In the genomic region with DNA sequence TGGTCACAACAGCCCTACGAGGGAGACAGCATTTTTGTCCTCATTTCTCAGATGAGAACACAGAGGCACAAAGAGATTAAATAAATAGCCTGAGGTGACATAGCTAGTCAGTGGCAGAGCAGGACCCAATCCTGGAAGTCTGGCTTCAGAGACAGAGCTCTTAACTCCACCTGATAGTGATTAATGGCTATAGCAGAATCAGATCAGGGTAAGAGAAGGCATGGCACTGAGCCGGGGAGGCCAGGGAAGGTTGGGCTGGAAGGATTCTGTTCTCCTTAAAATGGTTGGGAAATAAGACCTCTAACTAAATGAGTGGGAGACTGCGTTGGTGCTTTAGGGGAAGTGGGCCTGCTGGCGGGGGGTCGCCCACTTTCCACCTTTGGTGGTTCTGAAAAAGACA, we compare ENCODE assay signal across 16 cellular contexts.
"Had no signal": no experiment of that assay in that cellular context is flagged by ENCODE, and none has a peak within 500 bp of the region (broad histone marks: within the 10 kb centered on the region; RNA-seq: fewer than 3 reads in every experiment).

No MANE protein-coding gene starts in this region.

- H3K4me1 Mint-ChIP-seq: activated CD4-positive, alpha-beta T cell treated with anti-CD3 and anti-CD28 coated beads, Interleukin-2, amount 10 ng/mL, durations not matched to agents 7 days and 5 days had no signal

- H3K27ac Mint-ChIP-seq: activated CD4-positive, alpha-beta T cell treated with anti-CD3 and anti-CD28 coated beads, Interleukin-2, amount 10 ng/mL, durations not matched to agents 7 days and 5 days; activated T-cell treated with anti-CD3 and anti-CD28 coated beads, Interleukin-2, amount 50 U/mL, for 72 hours had no signal

- H3K36me3 Mint-ChIP-seq: activated naive CD4-positive, alpha-beta T cell treated with anti-CD3 and anti-CD28 coated beads, Interleukin-2, amount 50 U/mL, for 72 hours had no signal

- H3K9me3 Mint-ChIP-seq: activated CD4-positive, alpha-beta T cell treated with anti-CD3 and anti-CD28 coated beads, Interleukin-2, amount 10 ng/mL, durations not matched to agents 7 days and 5 days; activated naive CD4-positive, alpha-beta T cell treated with anti-CD3 and anti-CD28 coated beads, Interleukin-2, amount 50 U/mL, for 72 hours; activated T-cell treated with anti-CD3 and anti-CD28 coated beads, Interleukin-2, amount 50 U/mL, for 72 hours; naive B cell had no signal

- H3K27me3 Mint-ChIP-seq: activated CD4-positive, alpha-beta T cell treated with anti-CD3 and anti-CD28 coated beads, Interleukin-2, amount 10 ng/mL, durations not matched to agents 7 days and 5 days; naive B cell had no signal

- H3K4me3 Mint-ChIP-seq: activated CD4-positive, alpha-beta T cell treated with anti-CD3 and anti-CD28 coated beads, Interleukin-2, amount 10 ng/mL, durations not matched to agents 7 days and 5 days; activated T-cell treated with anti-CD3 and anti-CD28 coated beads, Interleukin-2, amount 50 U/mL, for 72 hours; naive B cell had no signal

- H3K27ac ChIP-seq: skin epidermis, transverse colon had no signal

- ATAC-seq: activated naive CD4-positive, alpha-beta T cell treated with anti-CD3 and anti-CD28 coated beads, Interleukin-2, amount 50 U/mL, for 72 hours; activated T-cell treated with anti-CD3 and anti-CD28 coated beads, Interleukin-2, amount 50 U/mL, for 72 hours; esophagus mucosa; left lobe of liver; right cardiac atrium had no signal

- DNase-seq: activated CD4-positive, alpha-beta T cell treated with anti-CD3 and anti-CD28 coated beads, Interleukin-2, amount 10 ng/mL, durations not matched to agents 7 days and 5 days; activated CD8-positive, alpha-beta memory T cell treated with anti-CD3 and anti-CD28 coated beads, Interleukin-2, amount 50 U/mL, for 48 hours; activated gamma-delta T cell; activated T-cell treated with anti-CD3 and anti-CD28 coated beads, Interleukin-2, amount 50 U/mL, for 72 hours; mammary epithelial cell; naive B cell; right cardiac atrium; stimulated activated CD4-positive, alpha-beta T cell treated with anti-CD3 and anti-CD28 coated beads, Interleukin-15, amount 100 ng/mL, for 24 hours; stimulated activated CD4-positive, alpha-beta T cell treated with anti-CD3 and anti-CD28 coated beads, Interleukin-4, amount 100 ng/mL, for 1 hour; stimulated activated naive CD4-positive, alpha-beta T cell treated with Interleukin-2 at 50 U/mL for 16 hours; substantia nigra; transverse colon had no signal
